In genomic region chr1:19113362-19114092, GRCh38 we compare ENCODE assay signal across 8 cellular contexts.
A peak's percentile ranks its signal among the peaks of the same experiment; 100 is the strongest.
DNase-seq lines count a peak whose midpoint lies in the region; ATAC-seq and TF ChIP-seq lines count a peak whose summit lies in the region.
"Had no signal": no experiment of that assay in that cellular context is flagged by ENCODE, and none has a peak within 500 bp of the region (broad histone marks: within the 10 kb centered on the region; RNA-seq: fewer than 3 reads in every experiment).

No MANE protein-coding gene starts in this region.

- TF ChIP-seq POLR2A in GM18505 (IDR thresholded peaks at IDR 0.05; ENCODE audit: borderline replicate concordance, extremely low read depth, insufficient read depth, insufficient read length) = no peak

- in situ Hi-C loops in G401 (cut with HindIII; ENCODE audit: low sequenced_read_pairs) = no loop called here

- TF ChIP-seq CTCF in VCaP (conservative IDR thresholded peaks at IDR 0.05) (peak; percentile 73), epithelial cell of proximal tubule (conservative IDR thresholded peaks at IDR 0.05; ENCODE audit: low read depth, low read length) (peak; percentile 74)

- no peak overlapping the region for H3K4me3 ChIP-seq in Jurkat, Clone E6-1 (ENCODE audit: low read length)
- H3K4me3 ChIP-seq in epithelial cell of proximal tubule (ENCODE audit: low read depth, low read length) = no peak overlapping the region

- no peak overlapping the region for H3K27ac ChIP-seq in VCaP
- H3K27ac ChIP-seq: parathyroid adenoma had no signal

- ATAC-seq in GM18505 (IDR thresholded peaks at IDR 0.05; ENCODE audit: unreplicated experiment) = no peak

- DNase-seq in G401 (ENCODE audit: low spot score) = peak; percentile 75
- DNase-seq in Jurkat, Clone E6-1 (ENCODE audit: low read depth, low spot score) = peak; percentile 46
- DNase-seq in epithelial cell of proximal tubule (ENCODE audit: low read depth) = no peak
- peak; percentile 13 for DNase-seq in retina
- no peak for DNase-seq in NCI-H2107 (lab: John Stamatoyannopoulos, UW)

Comparison
In these comparisons a context has a peak if more than half of its experiments do, and no peak if none do; other contexts are left out.
1. DNase-seq: peak in G401 (single experiment), Jurkat, Clone E6-1 (single experiment) and retina (single experiment); none in epithelial cell of proximal tubule (single experiment) and NCI-H2107 (single experiment).